Comparison of ENCODE assay signal across 26 cellular contexts in the genomic region with DNA sequence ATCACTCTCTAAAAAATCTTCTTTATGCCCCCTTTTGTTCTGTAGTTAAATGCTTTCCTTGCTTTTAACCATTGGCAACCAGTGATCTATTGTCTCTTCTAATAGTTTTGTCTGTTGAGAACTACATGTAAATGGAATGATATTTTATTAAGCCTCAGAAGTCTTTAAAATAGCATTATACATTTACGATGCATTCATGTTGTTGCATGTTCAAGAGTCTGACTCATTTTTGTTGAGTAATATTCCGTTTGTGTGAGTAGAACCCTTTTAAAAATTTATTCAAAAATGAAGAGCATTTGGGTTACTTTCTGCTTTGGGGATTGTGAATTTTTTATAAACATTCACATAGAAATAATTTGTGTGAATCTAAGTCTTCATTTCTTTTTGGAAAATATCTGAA.
"Had no signal": no experiment of that assay in that cellular context is flagged by ENCODE, and none has a peak within 500 bp of the region (broad histone marks: within the 10 kb centered on the region; RNA-seq: fewer than 3 reads in every experiment).

No MANE protein-coding gene starts in this region.

- H3K27me3 Mint-ChIP-seq: activated CD4-positive, alpha-beta memory T cell treated with anti-CD3 and anti-CD28 coated beads, Interleukin-2, amount 10 ng/mL, durations not matched to agents 7 days and 5 days; activated CD4-positive, alpha-beta T cell treated with anti-CD3 and anti-CD28 coated beads for 36 hours; activated naive CD4-positive, alpha-beta T cell treated with anti-CD3 and anti-CD28 coated beads, Interleukin-2, amount 10 ng/mL, durations not matched to agents 7 days and 5 days; activated naive CD8-positive, alpha-beta T cell treated with anti-CD3 and anti-CD28 coated beads, Interleukin-2, amount 10 ng/mL, durations not matched to agents 7 days and 5 days had no signal

- H3K4me1 Mint-ChIP-seq: activated CD4-positive, alpha-beta memory T cell treated with anti-CD3 and anti-CD28 coated beads, Interleukin-2, amount 10 ng/mL, durations not matched to agents 7 days and 5 days; activated CD4-positive, alpha-beta T cell treated with anti-CD3 and anti-CD28 coated beads for 36 hours; activated naive CD4-positive, alpha-beta T cell treated with anti-CD3 and anti-CD28 coated beads, Interleukin-2, amount 10 ng/mL, durations not matched to agents 7 days and 5 days; activated naive CD8-positive, alpha-beta T cell treated with anti-CD3 and anti-CD28 coated beads, Interleukin-2, amount 10 ng/mL, durations not matched to agents 7 days and 5 days had no signal

- H3K27ac Mint-ChIP-seq: activated CD4-positive, alpha-beta memory T cell treated with anti-CD3 and anti-CD28 coated beads, Interleukin-2, amount 10 ng/mL, durations not matched to agents 7 days and 5 days; activated CD4-positive, alpha-beta T cell treated with anti-CD3 and anti-CD28 coated beads for 36 hours; activated naive CD4-positive, alpha-beta T cell treated with anti-CD3 and anti-CD28 coated beads, Interleukin-2, amount 10 ng/mL, durations not matched to agents 7 days and 5 days; activated naive CD8-positive, alpha-beta T cell treated with anti-CD3 and anti-CD28 coated beads, Interleukin-2, amount 10 ng/mL, durations not matched to agents 7 days and 5 days; activated T-helper 2 cell treated with anti-CD3 and anti-CD28 coated beads, Interferon-gamma antibody, Interleukin-2, Interleukin-4, amounts not matched to agents 10 μg/mL and 5 μg/mL and 100 μg/mL, durations not matched to agents 14 hours and 24 hours and 36 hours had no signal

- H3K4me2 ChIP-seq: SK-N-SH had no signal

- H3K4me3 ChIP-seq: adrenal gland, colonic mucosa had no signal

- ATAC-seq: activated CD4-positive, alpha-beta T cell treated with anti-CD3 and anti-CD28 coated beads for 36 hours; PC-3 had no signal

- H3K27ac ChIP-seq: adrenal gland, colonic mucosa, WERI-Rb-1 had no signal

- DNase-seq: activated CD4-positive, alpha-beta memory T cell treated with anti-CD3 and anti-CD28 coated beads, Interleukin-2, amount 10 ng/mL, durations not matched to agents 7 days and 5 days; activated CD4-positive, alpha-beta T cell treated with anti-CD3 and anti-CD28 coated beads for 36 hours; activated CD4-positive, alpha-beta T cell treated with anti-CD3 and anti-CD28 coated beads, Interleukin-2, amount 50 U/mL, for 1 hour; activated gamma-delta T cell treated with Interleukin-2 at 50 U/mL for 16 hours; activated naive CD4-positive, alpha-beta T cell treated with anti-CD3 and anti-CD28 coated beads, Interleukin-2, amount 10 ng/mL, durations not matched to agents 7 days and 5 days; activated naive CD8-positive, alpha-beta T cell treated with anti-CD3 and anti-CD28 coated beads, Interleukin-2, amount 10 ng/mL, durations not matched to agents 7 days and 5 days; activated T-cell treated with anti-CD3 and anti-CD28 coated beads for 4 hours; activated T-cell treated with anti-CD3 and anti-CD28 coated beads, Interleukin-2, amount 50 U/mL, for 48 hours; adrenal gland; anterior cingulate cortex; caudate nucleus; colonic mucosa; Karpas-422; NCI-H1092 treated with DMSO at 0.1 percent for 48 hours; NCI-H1417 treated with DMSO at 0.1 percent for 48 hours; NCI-H1694; NCI-H2029; NCI-H2107; NCI-H446; NCI-H524; PC-3; SIG-M5; SK-N-SH; T-helper 1 cell; WERI-Rb-1 had no signal

- H3K36me3 Mint-ChIP-seq: activated naive CD4-positive, alpha-beta T cell treated with anti-CD3 and anti-CD28 coated beads, Interleukin-2, amount 10 ng/mL, durations not matched to agents 7 days and 5 days; activated naive CD8-positive, alpha-beta T cell treated with anti-CD3 and anti-CD28 coated beads, Interleukin-2, amount 10 ng/mL, durations not matched to agents 7 days and 5 days had no signal

- H3K4me3 Mint-ChIP-seq: activated CD4-positive, alpha-beta memory T cell treated with anti-CD3 and anti-CD28 coated beads, Interleukin-2, amount 10 ng/mL, durations not matched to agents 7 days and 5 days; activated CD4-positive, alpha-beta T cell treated with anti-CD3 and anti-CD28 coated beads for 36 hours; activated naive CD4-positive, alpha-beta T cell treated with anti-CD3 and anti-CD28 coated beads, Interleukin-2, amount 10 ng/mL, durations not matched to agents 7 days and 5 days; activated naive CD8-positive, alpha-beta T cell treated with anti-CD3 and anti-CD28 coated beads, Interleukin-2, amount 10 ng/mL, durations not matched to agents 7 days and 5 days had no signal

- H3K4me1 ChIP-seq: adrenal gland, colonic mucosa had no signal

- H3K9me3 ChIP-seq: colonic mucosa, SK-N-SH had no signal

- H3K36me3 ChIP-seq: adrenal gland, colonic mucosa, WERI-Rb-1 had no signal

- H3K9ac ChIP-seq: SK-N-SH had no signal

- H3K27me3 ChIP-seq: adrenal gland, colonic mucosa had no signal
